ENCODE assay signal across 9 cellular contexts in genomic region chr11:128549256-128549944, GRCh38. TPM values are rescaled to one million over a fixed set of nuclear protein-coding genes. Genes with fewer than 3 reads are reported as not detected.
DNase-seq lines count a peak whose midpoint lies in the region; ATAC-seq, FAIRE-seq and TF ChIP-seq lines count a peak whose summit lies in the region.
"Had no signal": no experiment of that assay in that cellular context is flagged by ENCODE, and none has a peak within 500 bp of the region (broad histone marks: within the 10 kb centered on the region; RNA-seq: fewer than 3 reads in every experiment).

No MANE protein-coding gene starts in this region.

- no peaks in the 10 kb centered on the region for H3K9me3 Mint-ChIP-seq in activated naive CD8-positive, alpha-beta T cell treated with anti-CD3 and anti-CD28 coated beads, Interleukin-2, amount 50 U/mL, for 24 hours

- H3K4me1 ChIP-seq in ES-I3 (ENCODE audit: insufficient read depth, low read length) (peaks cover 13% of the 10 kb centered on the region), heart right ventricle (peaks cover 6 to 95% (median 76%) of the 10 kb centered on the region in 9 donors), psoas muscle (peaks cover 15% of the 10 kb centered on the region)

- peak overlapping the region; percentile 36; the same call in 1 of the 2 replicates for H3K9ac ChIP-seq in ES-I3 (ENCODE audit: low read depth, low read length)

- peaks cover 97% of the 10 kb centered on the region for H3K4me1 Mint-ChIP-seq in activated naive CD8-positive, alpha-beta T cell treated with anti-CD3 and anti-CD28 coated beads, Interleukin-2, amount 50 U/mL, for 24 hours

- H3K27ac Mint-ChIP-seq in activated naive CD8-positive, alpha-beta T cell treated with anti-CD3 and anti-CD28 coated beads, Interleukin-2, amount 50 U/mL, for 24 hours, result peak overlapping the region; percentile 93

- DNase-seq in activated naive CD8-positive, alpha-beta T cell treated with anti-CD3 and anti-CD28 coated beads, Interleukin-2, amount 50 U/mL, for 24 hours, result no peak
- DNase-seq in heart right ventricle (peak; percentile 71 to 93), psoas muscle (peak; percentile 73 to 85), NCI-H2227 (lab: John Stamatoyannopoulos, UW; ENCODE audit: unreplicated experiment) (no peak), HTR-8/SVneo (ENCODE audit: insufficient read length, low spot score) (no peak), T-helper 9 cell (no peak)

- H3K27ac ChIP-seq in heart right ventricle (peak overlapping the region; percentile 70 to 92 (median 88)), psoas muscle (peak overlapping the region; percentile 74)

- no peak for FAIRE-seq in HTR-8/SVneo (lab: Jason Lieb, UNC)
- FAIRE-seq: RCC 7860 had no signal

- intact Hi-C loops in heart right ventricle (cut with DNase I), result loop anchor here in 3 of 10 donors (2.0 to 10.0 kb wide), 3 partner anchors 27 to 285 kb away; no protein-coding TSS in a partner anchor
- intact Hi-C loops in psoas muscle (cut with DNase I), result no loop called here

- H3K27me3 Mint-ChIP-seq in activated naive CD8-positive, alpha-beta T cell treated with anti-CD3 and anti-CD28 coated beads, Interleukin-2, amount 50 U/mL, for 24 hours, result no peaks in the 10 kb centered on the region

- H3K36me3 ChIP-seq in ES-I3 (ENCODE audit: insufficient read depth, low read length), result no peaks in the 10 kb centered on the region; the same call in 1 of the 2 replicates
- H3K36me3 ChIP-seq in heart right ventricle, result no peaks in the 10 kb centered on the region
- H3K36me3 ChIP-seq in psoas muscle (ENCODE audit: insufficient read depth in 1 of 2, low read depth in 1 of 2), result no peaks in the 10 kb centered on the region

- H3K4me3 ChIP-seq in heart right ventricle, result peak overlapping the region; percentile 36 to 61 (median 54)
- H3K4me3 ChIP-seq in psoas muscle, result peak overlapping the region; percentile 69

- TF ChIP-seq CTCF in heart right ventricle (IDR thresholded peaks at IDR 0.05) (no peak), psoas muscle (IDR thresholded peaks at IDR 0.05) (no peak)

- WGBS in heart right ventricle, 2 donors, result 15 to 23% methylated on average over 36 to 37 of the region's 37 CpGs
- 26 to 30% (median 30%) methylated on average over 35 to 37 of the region's 37 CpGs for WGBS in psoas muscle, 3 donors

- no peaks in the 10 kb centered on the region for H3K27me3 ChIP-seq in heart right ventricle
- H3K27me3 ChIP-seq in psoas muscle (ENCODE audit: insufficient read depth in 3 of 3, low read length in 2 of 3), result no peaks in the 10 kb centered on the region

- peak overlapping the region; percentile 76 for H3K4me3 Mint-ChIP-seq in activated naive CD8-positive, alpha-beta T cell treated with anti-CD3 and anti-CD28 coated beads, Interleukin-2, amount 50 U/mL, for 24 hours

- no peak for ATAC-seq in activated naive CD8-positive, alpha-beta T cell treated with anti-CD3 and anti-CD28 coated beads, Interleukin-2, amount 50 U/mL, for 24 hours
- ATAC-seq in heart right ventricle (peak; percentile 57 to 72 (median 66)), psoas muscle (peak; percentile 40 to 59 (median 52)), HG03196 (IDR thresholded peaks at IDR 0.05; ENCODE audit: unreplicated experiment) (no peak)

- H3K9me3 ChIP-seq in ES-I3 (ENCODE audit: control insufficient read depth, insufficient read depth, low read length) (no peaks in the 10 kb centered on the region), heart right ventricle (no peaks in the 10 kb centered on the region), psoas muscle (no peaks in the 10 kb centered on the region)

- no peaks in the 10 kb centered on the region for H3K36me3 Mint-ChIP-seq in activated naive CD8-positive, alpha-beta T cell treated with anti-CD3 and anti-CD28 coated beads, Interleukin-2, amount 50 U/mL, for 24 hours (ENCODE audit: low read depth)

RNA-seq across cellular contexts. Expression of gene ETS1, which starts 38.0 kb away (rescaled TPM):
- 10 to 100 TPM; 33.1 to 93.4 (median 53.2) TPM for total RNA-seq in heart right ventricle
- 10 to 100 TPM; 21.3 to 21.4 TPM for polyA plus RNA-seq in heart right ventricle
- 10 to 100 TPM; 19.3 to 32.4 (median 27.1) TPM for total RNA-seq in psoas muscle
- polyA plus RNA-seq in psoas muscle, result 10 to 100 TPM in 2 of 3 donors, 1 to 10 TPM in 1; 8.5 to 13.9 (median 12.6) TPM

Comparison
In these comparisons a context has a peak if more than half of its experiments do, and no peak if none do; other contexts are left out.
1. ATAC-seq: peak in heart right ventricle (8 of 8) and psoas muscle (4 of 4); none in activated naive CD8-positive, alpha-beta T cell treated with anti-CD3 and anti-CD28 coated beads, Interleukin-2, amount 50 U/mL, for 24 hours (single experiment) and HG03196 (single experiment).
2. DNase-seq: peak in heart right ventricle (2 of 2) and psoas muscle (2 of 2); none in activated naive CD8-positive, alpha-beta T cell treated with anti-CD3 and anti-CD28 coated beads, Interleukin-2, amount 50 U/mL, for 24 hours (single experiment), NCI-H2227 (single experiment), HTR-8/SVneo (single experiment) and T-helper 9 cell (single experiment).